ENCODE assay signal across 29 cellular contexts in the genomic region with DNA sequence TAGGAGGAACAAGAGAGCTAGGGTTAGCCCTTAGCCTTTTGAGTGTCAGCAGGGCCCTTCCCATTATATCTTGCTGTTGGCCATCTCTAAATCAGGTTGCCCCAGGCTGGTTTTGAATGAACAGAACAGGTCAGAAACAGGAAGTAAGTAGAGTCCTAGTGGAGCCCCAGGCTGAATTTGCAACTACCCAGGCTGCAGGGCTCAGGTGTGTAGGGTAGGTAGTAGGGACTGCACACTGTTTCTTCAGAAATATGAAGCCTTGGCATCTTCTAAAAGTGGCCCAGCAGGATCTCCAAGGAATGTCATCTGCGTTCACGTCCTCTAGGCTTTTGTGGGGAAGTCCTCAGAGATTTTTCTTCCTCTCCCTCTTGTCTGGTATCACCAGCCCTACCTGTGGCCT.
"Had no signal": no experiment of that assay in that cellular context is flagged by ENCODE, and none has a peak within 500 bp of the region (broad histone marks: within the 10 kb centered on the region; RNA-seq: fewer than 3 reads in every experiment).

No MANE protein-coding gene starts in this region.

- H3K4me3 ChIP-seq: adrenal gland, ascending aorta, body of pancreas, breast epithelium, cardiac muscle cell had no signal

- H3K36me3 ChIP-seq: adrenal gland, ascending aorta, brain microvascular endothelial cell, breast epithelium, cardiac muscle cell had no signal

- H3K4me1 ChIP-seq: adrenal gland, ascending aorta, body of pancreas, breast epithelium had no signal

- DNase-seq: activated effector memory CD4-positive, alpha-beta T cell treated with anti-CD3 and anti-CD28 coated beads, Interleukin-2, amount 50 U/mL, for 16 hours; activated effector memory CD4-positive, alpha-beta T cell treated with Interleukin-2 at 50 U/mL for 16 hours; activated gamma-delta T cell; activated gamma-delta T cell treated with Interleukin-2 at 50 U/mL for 16 hours; activated naive CD4-positive, alpha-beta T cell; activated naive CD4-positive, alpha-beta T cell treated with anti-CD3 and anti-CD28 coated beads for 36 hours; activated naive CD4-positive, alpha-beta T cell treated with anti-CD3 and anti-CD28 coated beads, Interleukin-2, amount 10 ng/mL, durations not matched to agents 7 days and 5 days; activated naive CD4-positive, alpha-beta T cell treated with anti-CD3 and anti-CD28 coated beads, Interleukin-2, amount 50 U/mL, for 16 hours; activated naive CD4-positive, alpha-beta T cell treated with Interleukin-2 at 50 U/mL for 16 hours; activated naive CD8-positive, alpha-beta T cell treated with anti-CD3 and anti-CD28 coated beads for 36 hours; activated naive CD8-positive, alpha-beta T cell treated with anti-CD3 and anti-CD28 coated beads, Interleukin-2, amount 10 ng/mL, durations not matched to agents 7 days and 5 days; activated naive CD8-positive, alpha-beta T cell treated with anti-CD3 and anti-CD28 coated beads, Interleukin-2, amount 50 U/mL, for 24 hours; activated T-cell treated with anti-CD3 and anti-CD28 coated beads, Interleukin-2, amount 50 U/mL, for 1 hour; activated T-cell treated with anti-CD3 and anti-CD28 coated beads, Interleukin-2, amount 50 U/mL, for 24 hours; activated T-cell treated with anti-CD3 and anti-CD28 coated beads, Interleukin-2, amount 50 U/mL, for 4 hours; activated T-cell treated with anti-CD3 and anti-CD28 coated beads, Interleukin-2, amount 50 U/mL, for 48 hours; activated T-cell treated with anti-CD3 and anti-CD28 coated beads, Interleukin-2, amount 50 U/mL, for 72 hours; adrenal gland; amygdala; anterior cingulate cortex; aorta; body of pancreas; brain microvascular endothelial cell; caudate nucleus; central memory CD4-positive, alpha-beta T cell; cerebellar nuclear complex had no signal

- H3K27me3 ChIP-seq: ascending aorta, body of pancreas, brain microvascular endothelial cell, cardiac muscle cell had no signal

- H3K9me3 ChIP-seq: adrenal gland, ascending aorta, body of pancreas, breast epithelium had no signal

- H3K27ac ChIP-seq: adrenal gland, ascending aorta, body of pancreas, brain microvascular endothelial cell, breast epithelium, cardiac muscle cell had no signal
